Comparison of ENCODE assay signal across 8 cellular contexts in genomic region chr2:159285433-159285832, GRCh38. TPM values are rescaled to one million over a fixed set of nuclear protein-coding genes. Genes with fewer than 3 reads are reported as not detected.
DNase-seq lines count a peak whose midpoint lies in the region; ATAC-seq and TF ChIP-seq lines count a peak whose summit lies in the region.

No MANE protein-coding gene starts in this region.

- peaks cover 40% of the 10 kb centered on the region for H3K4me1 Mint-ChIP-seq in stimulated activated naive CD8-positive, alpha-beta T cell treated with anti-CD3 and anti-CD28 coated beads, Interleukin-15, Interleukin-2, amounts not matched to agents 100 ng/mL and 50 ng/mL, for 24 hours (ENCODE audit: low read depth)

- H3K27me3 ChIP-seq in mammary epithelial cell (ENCODE audit: insufficient read depth, low read length) (no peaks in the 10 kb centered on the region), muscle layer of duodenum (ENCODE audit: low read depth, low read length) (no peaks in the 10 kb centered on the region)

- 71% methylated on average over 8 of the region's 11 CpGs for WGBS in mammary epithelial cell (ENCODE audit: low coverage, missing lambda C conversion rate)

- H3K4me3 Mint-ChIP-seq in stimulated activated naive CD8-positive, alpha-beta T cell treated with anti-CD3 and anti-CD28 coated beads, Interleukin-15, Interleukin-2, amounts not matched to agents 100 ng/mL and 50 ng/mL, for 24 hours, result peak overlapping the region; percentile 82

- no peaks in the 10 kb centered on the region for H3K9me3 Mint-ChIP-seq in stimulated activated naive CD8-positive, alpha-beta T cell treated with anti-CD3 and anti-CD28 coated beads, Interleukin-15, Interleukin-2, amounts not matched to agents 100 ng/mL and 50 ng/mL, for 24 hours

- no peak overlapping the region for H3K9ac ChIP-seq in mammary epithelial cell (ENCODE audit: insufficient read depth, low read length)

- in situ Hi-C loops in mammary epithelial cell (cut with MboI; ENCODE audit: low sequenced_read_pairs in 2 of 2), result no loop called here

- H4K20me1 ChIP-seq in mammary epithelial cell (ENCODE audit: insufficient read depth, low read length), result no peaks in the 10 kb centered on the region

- CTCF ChIA-PET in mammary epithelial cell (lab: Charles Lee; ENCODE audit: low non-redundant PET), result interaction anchor here (0.6 to 0.7 kb wide), 2 partner anchors 44 to 250 kb away, joined by 3 to 4 read pairs; no protein-coding TSS in a partner anchor

- H3K4me3 ChIP-seq in mammary epithelial cell (replicated peaks in 1 of 3; ENCODE audit: insufficient read depth in 1 of 3, low read depth in 2 of 3, low read length in 3 of 3), result peak overlapping the region; percentile 72 to 84 (median 76)
- peak overlapping the region; percentile 60 to 90 for H3K4me3 ChIP-seq in muscle layer of duodenum (ENCODE audit: low read depth in 1 of 2, low read length in 2 of 2)

- no TSS peak for BruUV-seq in mammary epithelial cell (replicated peaks; lab: Mats Ljungman, UMichigan)

- peaks cover 3% of the 10 kb centered on the region for H3K79me2 ChIP-seq in mammary epithelial cell (ENCODE audit: insufficient read depth, low read length)

- H3K27ac Mint-ChIP-seq in stimulated activated naive CD8-positive, alpha-beta T cell treated with anti-CD3 and anti-CD28 coated beads, Interleukin-15, Interleukin-2, amounts not matched to agents 100 ng/mL and 50 ng/mL, for 24 hours, result no peak overlapping the region

- no peaks in the 10 kb centered on the region for H3K36me3 ChIP-seq in mammary epithelial cell (ENCODE audit: insufficient read depth, low read length)
- peaks cover 0 to 9% of the 10 kb centered on the region in 2 donors for H3K36me3 ChIP-seq in muscle layer of duodenum (ENCODE audit: control insufficient read depth in 1 of 2, insufficient read depth in 2 of 2, low read length in 2 of 2)

- ATAC-seq in stimulated activated naive CD8-positive, alpha-beta T cell treated with anti-CD3 and anti-CD28 coated beads, Interleukin-15, Interleukin-2, amounts not matched to agents 100 U/mL and 50 U/mL, for 24 hours, result no peak
- ATAC-seq in GM19455 (IDR thresholded peaks at IDR 0.05; ENCODE audit: unreplicated experiment), result no peak

- peak overlapping the region; percentile 98 for H3K4me2 ChIP-seq in mammary epithelial cell (ENCODE audit: insufficient read depth, low read depth, low read length)

- TF ChIP-seq CTCF in mammary epithelial cell (conservative IDR thresholded peaks at IDR 0.05 in 1 of 2, IDR thresholded peaks at IDR 0.05 in 1 of 2; ENCODE audit: extremely low read depth in 1 of 2, insufficient read depth in 1 of 2, low read depth in 1 of 2, low read length in 2 of 2), result no peak

- H3K27ac ChIP-seq in mammary epithelial cell (ENCODE audit: insufficient read depth, low read depth, low read length) (no peak overlapping the region), muscle layer of duodenum (ENCODE audit: low read length) (peak overlapping the region; percentile 25)

- intact Hi-C loops in mammary epithelial cell (cut with micrococcal nuclease), result loop anchor here (5.0 kb wide), 2 partner anchors 42 to 427 kb away; partner anchors contain the start of gene MARCHF7

- H3K9me3 ChIP-seq in mammary epithelial cell (replicated peaks; ENCODE audit: insufficient read depth, low read length) (no peaks in the 10 kb centered on the region), muscle layer of duodenum (ENCODE audit: control insufficient read depth in 1 of 2, low read length in 2 of 2) (no peaks in the 10 kb centered on the region)

- H3K36me3 Mint-ChIP-seq in stimulated activated naive CD8-positive, alpha-beta T cell treated with anti-CD3 and anti-CD28 coated beads, Interleukin-15, Interleukin-2, amounts not matched to agents 100 ng/mL and 50 ng/mL, for 24 hours (ENCODE audit: low read depth), result peaks cover 4% of the 10 kb centered on the region

- H3K4me1 ChIP-seq in mammary epithelial cell (ENCODE audit: insufficient read depth, low read length) (peaks cover 8% of the 10 kb centered on the region), muscle layer of duodenum (ENCODE audit: control insufficient read depth in 1 of 2, insufficient read depth in 2 of 2, low read length in 2 of 2) (peaks cover 4 to 7% of the 10 kb centered on the region in 2 donors)

- dilution Hi-C loops in mammary epithelial cell (cut with HindIII; ENCODE audit: low sequenced_read_pairs), result no loop called here

- H3K27me3 Mint-ChIP-seq in stimulated activated naive CD8-positive, alpha-beta T cell treated with anti-CD3 and anti-CD28 coated beads, Interleukin-15, Interleukin-2, amounts not matched to agents 100 ng/mL and 50 ng/mL, for 24 hours, result no peaks in the 10 kb centered on the region

- DNase-seq in stimulated activated naive CD8-positive, alpha-beta T cell treated with anti-CD3 and anti-CD28 coated beads, Interleukin-15, Interleukin-2, amounts not matched to agents 100 U/mL and 50 U/mL, for 24 hours, result no peak
- no peak for DNase-seq in mammary epithelial cell
- DNase-seq in NCI-H146 treated with DMSO at 0.1 percent for 48 hours (lab: John Stamatoyannopoulos, UW; ENCODE audit: unreplicated experiment), result no peak
- no peak for DNase-seq in DMS79 treated with DMSO at 0.1 percent for 48 hours (lab: John Stamatoyannopoulos, UW)
- DNase-seq in NCI-H1092 treated with DMSO at 0.1 percent for 48 hours (lab: John Stamatoyannopoulos, UW), result no peak

- peak overlapping the region; percentile 98 for H2AFZ ChIP-seq in mammary epithelial cell (ENCODE audit: low read depth, low read length)

RNA-seq across cellular contexts. Expression of gene WDSUB1, which starts 1.1 kb away (rescaled TPM):
- total RNA-seq in mammary epithelial cell, result 1 to 10 TPM; 5.3 to 7.2 TPM
- polyA plus RNA-seq in mammary epithelial cell, result 2.8 TPM
- 5.8 TPM for polyA minus RNA-seq in mammary epithelial cell
